In the genomic region with DNA sequence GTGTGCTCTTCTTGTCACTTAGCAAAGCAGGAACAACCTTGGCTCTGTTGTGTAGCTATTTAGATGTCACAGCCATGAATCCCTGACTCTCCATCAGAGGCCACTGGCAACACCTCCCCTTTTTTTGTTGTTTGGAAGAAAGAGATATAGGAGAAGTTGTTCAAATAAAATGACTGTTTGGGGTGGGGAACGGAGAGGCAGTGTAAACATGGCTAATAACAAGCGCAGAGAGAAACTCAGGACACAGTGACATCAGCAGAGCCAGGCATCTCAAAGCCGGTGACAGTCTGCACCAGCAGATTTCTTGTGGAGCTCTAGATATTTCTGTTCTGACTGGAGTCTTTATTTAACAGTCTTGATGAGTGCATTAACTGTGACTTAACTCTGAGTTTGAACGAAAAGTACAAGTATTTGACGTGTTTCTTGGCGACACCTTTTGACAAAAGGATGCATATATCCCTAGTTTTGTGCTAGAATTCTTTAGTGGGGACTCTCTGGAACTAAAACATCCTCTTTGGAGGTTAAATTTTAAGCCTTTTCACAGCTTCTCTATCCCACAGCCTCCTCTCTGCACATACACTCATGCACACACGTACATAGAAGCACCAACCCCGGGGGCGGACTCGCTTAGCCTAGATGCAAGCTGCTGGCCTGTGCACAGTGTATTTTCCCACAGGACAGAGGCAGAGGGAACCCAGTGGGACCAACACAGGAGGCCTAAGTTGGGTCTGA, we compare ENCODE assay signal across 1 cellular context.
TF ChIP-seq lines count a peak whose summit lies in the region.

No MANE protein-coding gene starts in this region.

TF ChIP-seq in HepG2, 621 proteins besides CTCF, POLR2A, EP300 and RAD21 (continued from another document and continues in another):
- TF ChIP-seq ZHX1 (CRISPR knock-in tag; IDR thresholded peaks at IDR 0.05; ENCODE audit: low read depth): no peak
- TF ChIP-seq, protein P1, sequence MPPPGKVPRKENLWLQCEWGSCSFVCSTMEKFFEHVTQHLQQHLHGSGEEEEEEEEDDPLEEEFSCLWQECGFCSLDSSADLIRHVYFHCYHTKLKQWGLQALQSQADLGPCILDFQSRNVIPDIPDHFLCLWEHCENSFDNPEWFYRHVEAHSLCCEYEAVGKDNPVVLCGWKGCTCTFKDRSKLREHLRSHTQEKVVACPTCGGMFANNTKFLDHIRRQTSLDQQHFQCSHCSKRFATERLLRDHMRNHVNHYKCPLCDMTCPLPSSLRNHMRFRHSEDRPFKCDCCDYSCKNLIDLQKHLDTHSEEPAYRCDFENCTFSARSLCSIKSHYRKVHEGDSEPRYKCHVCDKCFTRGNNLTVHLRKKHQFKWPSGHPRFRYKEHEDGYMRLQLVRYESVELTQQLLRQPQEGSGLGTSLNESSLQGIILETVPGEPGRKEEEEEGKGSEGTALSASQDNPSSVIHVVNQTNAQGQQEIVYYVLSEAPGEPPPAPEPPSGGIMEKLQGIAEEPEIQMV (CRISPR knock-in tag; IDR thresholded peaks at IDR 0.05; ENCODE audit: low read depth): no peak
- no peak for TF ChIP-seq ZNF597 (CRISPR knock-in tag; IDR thresholded peaks at IDR 0.05)
- TF ChIP-seq ZNF44 (CRISPR knock-in tag; IDR thresholded peaks at IDR 0.05): no peak
- TF ChIP-seq ZNF33B (CRISPR knock-in tag; IDR thresholded peaks at IDR 0.05): no peak
- TF ChIP-seq, protein P2, sequence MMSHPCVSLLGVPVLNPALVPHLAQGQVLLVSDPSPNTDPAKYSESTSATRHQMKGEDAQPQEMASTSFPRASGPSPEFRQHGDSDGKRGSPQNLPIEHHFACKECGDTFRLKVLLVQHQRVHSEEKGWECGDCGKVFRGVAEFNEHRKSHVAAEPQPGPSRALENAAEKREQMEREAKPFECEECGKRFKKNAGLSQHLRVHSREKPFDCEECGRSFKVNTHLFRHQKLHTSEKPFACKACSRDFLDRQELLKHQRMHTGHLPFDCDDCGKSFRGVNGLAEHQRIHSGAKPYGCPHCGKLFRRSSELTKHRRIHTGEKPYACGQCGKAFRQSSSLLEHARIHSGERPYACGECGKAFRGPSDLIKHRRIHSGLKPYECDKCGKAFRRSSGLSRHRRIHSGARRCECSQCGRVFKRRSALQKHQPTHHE (CRISPR knock-in tag; IDR thresholded peaks at IDR 0.05; ENCODE audit: borderline replicate concordance): no peak
- no peak for TF ChIP-seq MEF2D (CRISPR knock-in tag; IDR thresholded peaks at IDR 0.05)
- no peak; the same call in 1 of the 2 replicates for TF ChIP-seq HMG20B (CRISPR knock-in tag; conservative IDR thresholded peaks at IDR 0.05)
- no peak for TF ChIP-seq TEAD3 (CRISPR knock-in tag; optimal IDR thresholded peaks at IDR 0.05; ENCODE audit: borderline replicate concordance)
- 0 out of 2 replicates have a peak, but pooled peaks have one; percentile 66 for TF ChIP-seq HOXA5 (CRISPR knock-in tag; IDR thresholded peaks at IDR 0.05)
- TF ChIP-seq ARID2 (CRISPR knock-in tag; IDR thresholded peaks at IDR 0.05; ENCODE audit: borderline replicate concordance): no peak
- no peak for TF ChIP-seq ZFP41 (CRISPR knock-in tag; IDR thresholded peaks at IDR 0.05; ENCODE audit: borderline replicate concordance)
- no peak for TF ChIP-seq PCBP2 (optimal IDR thresholded peaks at IDR 0.05; ENCODE audit: low read depth, low read length, poor library complexity, severe bottlenecking)
- TF ChIP-seq WIZ (CRISPR knock-in tag; IDR thresholded peaks at IDR 0.05): no peak
- no peak for TF ChIP-seq KDM6A (CRISPR knock-in tag; IDR thresholded peaks at IDR 0.05; ENCODE audit: low read depth)
- TF ChIP-seq, protein P3, sequence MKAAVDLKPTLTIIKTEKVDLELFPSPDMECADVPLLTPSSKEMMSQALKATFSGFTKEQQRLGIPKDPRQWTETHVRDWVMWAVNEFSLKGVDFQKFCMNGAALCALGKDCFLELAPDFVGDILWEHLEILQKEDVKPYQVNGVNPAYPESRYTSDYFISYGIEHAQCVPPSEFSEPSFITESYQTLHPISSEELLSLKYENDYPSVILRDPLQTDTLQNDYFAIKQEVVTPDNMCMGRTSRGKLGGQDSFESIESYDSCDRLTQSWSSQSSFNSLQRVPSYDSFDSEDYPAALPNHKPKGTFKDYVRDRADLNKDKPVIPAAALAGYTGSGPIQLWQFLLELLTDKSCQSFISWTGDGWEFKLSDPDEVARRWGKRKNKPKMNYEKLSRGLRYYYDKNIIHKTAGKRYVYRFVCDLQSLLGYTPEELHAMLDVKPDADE (CRISPR knock-in tag; IDR thresholded peaks at IDR 0.05): no peak
- TF ChIP-seq, protein P4, sequence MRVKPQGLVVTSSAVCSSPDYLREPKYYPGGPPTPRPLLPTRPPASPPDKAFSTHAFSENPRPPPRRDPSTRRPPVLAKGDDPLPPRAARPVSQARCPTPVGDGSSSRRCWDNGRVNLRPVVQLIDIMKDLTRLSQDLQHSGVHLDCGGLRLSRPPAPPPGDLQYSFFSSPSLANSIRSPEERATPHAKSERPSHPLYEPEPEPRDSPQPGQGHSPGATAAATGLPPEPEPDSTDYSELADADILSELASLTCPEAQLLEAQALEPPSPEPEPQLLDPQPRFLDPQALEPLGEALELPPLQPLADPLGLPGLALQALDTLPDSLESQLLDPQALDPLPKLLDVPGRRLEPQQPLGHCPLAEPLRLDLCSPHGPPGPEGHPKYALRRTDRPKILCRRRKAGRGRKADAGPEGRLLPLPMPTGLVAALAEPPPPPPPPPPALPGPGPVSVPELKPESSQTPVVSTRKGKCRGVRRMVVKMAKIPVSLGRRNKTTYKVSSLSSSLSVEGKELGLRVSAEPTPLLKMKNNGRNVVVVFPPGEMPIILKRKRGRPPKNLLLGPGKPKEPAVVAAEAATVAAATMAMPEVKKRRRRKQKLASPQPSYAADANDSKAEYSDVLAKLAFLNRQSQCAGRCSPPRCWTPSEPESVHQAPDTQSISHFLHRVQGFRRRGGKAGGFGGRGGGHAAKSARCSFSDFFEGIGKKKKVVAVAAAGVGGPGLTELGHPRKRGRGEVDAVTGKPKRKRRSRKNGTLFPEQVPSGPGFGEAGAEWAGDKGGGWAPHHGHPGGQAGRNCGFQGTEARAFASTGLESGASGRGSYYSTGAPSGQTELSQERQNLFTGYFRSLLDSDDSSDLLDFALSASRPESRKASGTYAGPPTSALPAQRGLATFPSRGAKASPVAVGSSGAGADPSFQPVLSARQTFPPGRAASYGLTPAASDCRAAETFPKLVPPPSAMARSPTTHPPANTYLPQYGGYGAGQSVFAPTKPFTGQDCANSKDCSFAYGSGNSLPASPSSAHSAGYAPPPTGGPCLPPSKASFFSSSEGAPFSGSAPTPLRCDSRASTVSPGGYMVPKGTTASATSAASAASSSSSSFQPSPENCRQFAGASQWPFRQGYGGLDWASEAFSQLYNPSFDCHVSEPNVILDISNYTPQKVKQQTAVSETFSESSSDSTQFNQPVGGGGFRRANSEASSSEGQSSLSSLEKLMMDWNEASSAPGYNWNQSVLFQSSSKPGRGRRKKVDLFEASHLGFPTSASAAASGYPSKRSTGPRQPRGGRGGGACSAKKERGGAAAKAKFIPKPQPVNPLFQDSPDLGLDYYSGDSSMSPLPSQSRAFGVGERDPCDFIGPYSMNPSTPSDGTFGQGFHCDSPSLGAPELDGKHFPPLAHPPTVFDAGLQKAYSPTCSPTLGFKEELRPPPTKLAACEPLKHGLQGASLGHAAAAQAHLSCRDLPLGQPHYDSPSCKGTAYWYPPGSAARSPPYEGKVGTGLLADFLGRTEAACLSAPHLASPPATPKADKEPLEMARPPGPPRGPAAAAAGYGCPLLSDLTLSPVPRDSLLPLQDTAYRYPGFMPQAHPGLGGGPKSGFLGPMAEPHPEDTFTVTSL (CRISPR knock-in tag; IDR thresholded peaks at IDR 0.05; ENCODE audit: borderline replicate concordance): no peak
- no peak for TF ChIP-seq ZNF776 (CRISPR knock-in tag; IDR thresholded peaks at IDR 0.05)
- no peak for TF ChIP-seq ZNF101 (CRISPR knock-in tag; IDR thresholded peaks at IDR 0.05; ENCODE audit: borderline replicate concordance, low read depth)
- no peak for TF ChIP-seq NFYC (CRISPR knock-in tag; IDR thresholded peaks at IDR 0.05)
- TF ChIP-seq POLR2G (IDR thresholded peaks at IDR 0.05; ENCODE audit: low read depth, low read length): no peak
- no peak for TF ChIP-seq HMGA1 (CRISPR knock-in tag; conservative IDR thresholded peaks at IDR 0.05)
- TF ChIP-seq, protein P5, sequence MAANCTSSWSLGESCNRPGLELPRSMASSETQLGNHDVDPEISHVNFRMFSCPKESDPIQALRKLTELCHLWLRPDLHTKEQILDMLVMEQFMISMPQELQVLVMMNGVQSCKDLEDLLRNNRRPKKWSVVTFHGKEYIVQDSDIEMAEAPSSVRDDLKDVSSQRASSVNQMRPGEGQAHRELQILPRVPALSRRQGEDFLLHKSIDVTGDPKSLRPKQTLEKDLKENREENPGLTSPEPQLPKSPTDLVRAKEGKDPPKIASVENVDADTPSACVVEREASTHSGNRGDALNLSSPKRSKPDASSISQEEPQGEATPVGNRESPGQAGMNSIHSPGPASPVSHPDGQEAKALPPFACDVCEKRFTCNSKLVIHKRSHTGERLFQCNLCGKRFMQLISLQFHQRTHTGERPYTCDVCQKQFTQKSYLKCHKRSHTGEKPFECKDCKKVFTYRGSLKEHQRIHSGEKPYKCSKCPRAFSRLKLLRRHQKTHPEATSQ (CRISPR knock-in tag; IDR thresholded peaks at IDR 0.05; ENCODE audit: borderline replicate concordance): no peak
- no peak for TF ChIP-seq KDM4B (CRISPR knock-in tag; IDR thresholded peaks at IDR 0.05)
- TF ChIP-seq ZNF713 (CRISPR knock-in tag; IDR thresholded peaks at IDR 0.05): no peak
- TF ChIP-seq TMF1 (CRISPR knock-in tag; IDR thresholded peaks at IDR 0.05; ENCODE audit: low read depth): no peak
- no peak for TF ChIP-seq NBN (conservative IDR thresholded peaks at IDR 0.05)
- TF ChIP-seq, protein P6, sequence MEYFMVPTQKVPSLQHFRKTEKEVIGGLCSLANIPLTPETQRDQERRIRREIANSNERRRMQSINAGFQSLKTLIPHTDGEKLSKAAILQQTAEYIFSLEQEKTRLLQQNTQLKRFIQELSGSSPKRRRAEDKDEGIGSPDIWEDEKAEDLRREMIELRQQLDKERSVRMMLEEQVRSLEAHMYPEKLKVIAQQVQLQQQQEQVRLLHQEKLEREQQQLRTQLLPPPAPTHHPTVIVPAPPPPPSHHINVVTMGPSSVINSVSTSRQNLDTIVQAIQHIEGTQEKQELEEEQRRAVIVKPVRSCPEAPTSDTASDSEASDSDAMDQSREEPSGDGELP (IDR thresholded peaks at IDR 0.05; ENCODE audit: borderline replicate concordance, low read depth): no peak
- no peak for TF ChIP-seq GPN1 (CRISPR knock-in tag; IDR thresholded peaks at IDR 0.05; ENCODE audit: borderline replicate concordance)
- TF ChIP-seq ZNF30 (CRISPR knock-in tag; IDR thresholded peaks at IDR 0.05): no peak
- 0 out of 2 replicates have a peak, but pooled peaks have one; percentile 24 for TF ChIP-seq RFX3 (CRISPR knock-in tag; IDR thresholded peaks at IDR 0.05)
- TF ChIP-seq ZFP36L2 (CRISPR knock-in tag; IDR thresholded peaks at IDR 0.05): no peak
- no peak for TF ChIP-seq ZNF570 (CRISPR knock-in tag; IDR thresholded peaks at IDR 0.05; ENCODE audit: borderline replicate concordance)
- TF ChIP-seq ARID4A (CRISPR knock-in tag; IDR thresholded peaks at IDR 0.05; ENCODE audit: borderline replicate concordance): 0 out of 2 replicates have a peak, but pooled peaks have one; percentile 3
- no peak for TF ChIP-seq ZNF431 (CRISPR knock-in tag; IDR thresholded peaks at IDR 0.05; ENCODE audit: borderline replicate concordance, low read depth)
- TF ChIP-seq BHLHE40 (IDR thresholded peaks at IDR 0.05; ENCODE audit: low read length): no peak
- TF ChIP-seq PCBP1 (IDR thresholded peaks at IDR 0.05; ENCODE audit: borderline replicate concordance, low read depth, low read length): no peak
